33 cellular contexts compared by ENCODE assay signal in the genomic region with DNA sequence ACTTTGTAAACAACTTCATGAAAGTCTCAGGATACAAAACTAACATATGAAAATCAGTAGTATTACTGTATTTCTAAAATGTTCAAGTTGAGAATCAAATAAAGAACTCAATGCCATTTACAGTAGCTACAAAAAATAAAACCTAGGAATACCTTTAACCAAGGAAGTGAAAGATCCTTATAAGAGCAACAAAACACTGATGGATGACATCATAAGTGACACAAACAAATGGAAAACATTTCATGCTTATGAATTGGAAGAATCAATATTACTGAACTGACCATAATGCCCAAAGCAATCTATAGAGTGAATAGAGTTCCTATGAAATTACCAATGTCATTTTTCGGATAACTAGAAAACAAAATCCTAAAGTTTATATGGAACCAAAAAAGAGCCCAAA.
"Had no signal": no experiment of that assay in that cellular context is flagged by ENCODE, and none has a peak within 500 bp of the region (broad histone marks: within the 10 kb centered on the region; RNA-seq: fewer than 3 reads in every experiment).

No MANE protein-coding gene starts in this region.

- DNase-seq: Karpas-422, MG63, MM.1S, MV-4-11, NCI-H1048, NCI-H1092, NCI-H1092 treated with DMSO at 0.1 percent for 48 hours, NCI-H1105, NCI-H1105 treated with DMSO at 0.1 percent for 48 hours, NCI-H1417, NCI-H1417 treated with DMSO at 0.1 percent for 48 hours, NCI-H1436, NCI-H1436 treated with DMSO at 0.1 percent for 48 hours, NCI-H146, NCI-H1694, NCI-H1694 treated with DMSO at 0.1 percent for 48 hours, NCI-H187, NCI-H187 treated with DMSO at 0.1 percent for 48 hours, NCI-H1930, NCI-H2029, NCI-H2029 treated with DMSO at 0.1 percent for 48 hours, NCI-H2081, NCI-H2081 treated with DMSO at 0.1 percent for 48 hours, NCI-H2107, NCI-H2171, NCI-H2171 treated with DMSO at 0.1 percent for 48 hours, NCI-H2227 treated with DMSO at 0.1 percent for 48 hours, NCI-H226, NCI-H345, NCI-H446, NCI-H446 treated with DMSO at 0.1 percent for 48 hours, NCI-H510A, NCI-H510A treated with DMSO at 0.1 percent for 48 hours had no signal

- H3K36me3 ChIP-seq: MG63 had no signal

- H3K27me3 ChIP-seq: MG63 had no signal

- H3K4me3 ChIP-seq: MG63 had no signal
